10 cellular contexts compared by ENCODE assay signal in the genomic region with DNA sequence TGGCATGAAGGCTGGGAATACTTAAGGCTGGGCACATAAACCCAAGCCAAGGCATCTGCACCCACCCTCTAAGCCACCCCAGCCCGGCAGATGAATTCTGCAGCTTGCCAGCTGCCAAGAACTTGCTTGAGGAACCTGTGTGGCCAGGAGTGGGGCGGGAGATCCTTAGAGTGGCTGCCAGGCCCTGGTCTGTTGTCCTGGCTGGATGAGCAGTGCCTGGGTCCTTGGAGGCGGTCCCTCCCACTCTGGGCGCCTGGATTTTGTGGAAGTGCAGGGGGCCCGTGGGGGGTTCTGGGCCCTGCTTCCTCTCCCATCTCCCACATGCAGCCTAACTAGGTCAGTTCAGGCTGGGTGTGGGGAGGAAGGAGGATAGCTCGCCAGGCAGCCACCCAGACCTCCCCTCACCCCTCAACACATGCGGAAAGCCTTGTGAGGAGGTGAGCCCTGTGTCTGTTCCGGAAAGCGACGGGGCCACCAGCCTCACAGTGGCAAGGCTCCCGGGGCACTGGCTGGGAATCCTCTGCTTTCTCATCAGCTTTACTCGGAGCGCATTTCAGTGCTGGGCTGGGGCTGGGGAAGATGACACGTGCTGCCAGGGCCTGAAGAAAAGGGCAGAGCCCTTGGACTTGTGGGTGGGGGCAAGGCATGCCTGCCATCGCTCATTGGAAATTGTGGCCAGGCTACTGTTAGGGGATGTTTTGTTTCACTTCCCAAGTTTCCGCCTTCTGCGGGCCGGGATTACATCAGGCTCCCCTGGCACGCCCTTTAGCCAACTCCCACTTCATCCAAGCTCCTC.
DNase-seq lines count a peak whose midpoint lies in the region; ATAC-seq and TF ChIP-seq lines count a peak whose summit lies in the region.
"Had no signal": no experiment of that assay in that cellular context is flagged by ENCODE, and none has a peak within 500 bp of the region (broad histone marks: within the 10 kb centered on the region; RNA-seq: fewer than 3 reads in every experiment).

No MANE protein-coding gene starts in this region.

- DNase-seq in SIG-M5 treated with dmso at 0.1 percent for 504 hours (lab: John Stamatoyannopoulos, UW; ENCODE audit: unreplicated experiment) = peak; percentile 64
- no peak for DNase-seq in SIG-M5 (lab: John Stamatoyannopoulos, UW)
- peak; percentile 86 for DNase-seq in coronary artery (ENCODE audit: low spot score)
- peak; percentile 70 for DNase-seq in medulla oblongata (ENCODE audit: extremely low spot score)
- DNase-seq in WERI-Rb-1 = no peak
- no peak for DNase-seq in iPS-NIHi11 (ENCODE audit: low spot score)
- no peak for DNase-seq in DMS114 treated with DMSO at 0.1 percent for 48 hours (lab: John Stamatoyannopoulos, UW; ENCODE audit: unreplicated experiment)
- DNase-seq: activated CD4-positive, alpha-beta T cell treated with anti-CD3 and anti-CD28 coated beads for 48 hours had no signal

- no peaks in the 10 kb centered on the region for H3K27me3 ChIP-seq in WERI-Rb-1 (ENCODE audit: insufficient read depth, low read depth, severe bottlenecking)
- H3K27me3 ChIP-seq: ovary had no signal

- ATAC-seq in GM18519 (IDR thresholded peaks at IDR 0.05; ENCODE audit: low FRiP score, unreplicated experiment) = no peak

- TF ChIP-seq CTCF in coronary artery (IDR thresholded peaks at IDR 0.05) (no peak), WERI-Rb-1 (IDR thresholded peaks at IDR 0.05; ENCODE audit: low read depth, low read length) (no peak)

- no peaks in the 10 kb centered on the region for H3K9me3 ChIP-seq in WERI-Rb-1 (ENCODE audit: severe bottlenecking)
- H3K9me3 ChIP-seq: ovary had no signal

- H3K4me3 ChIP-seq in coronary artery (peak overlapping the region; percentile 58), WERI-Rb-1 (ENCODE audit: low read depth, low read length) (no peak overlapping the region)
- H3K4me3 ChIP-seq: ovary had no signal

- no peaks in the 10 kb centered on the region for H3K36me3 ChIP-seq in WERI-Rb-1
- H3K36me3 ChIP-seq: ovary had no signal

- peak overlapping the region in 1 of 2 donors; percentile 85 for H3K27ac ChIP-seq in coronary artery
- no peak overlapping the region for H3K27ac ChIP-seq in WERI-Rb-1
- H3K27ac ChIP-seq: ovary had no signal

Comparison
In these comparisons a context has a peak if more than half of its experiments do, and no peak if none do; other contexts are left out.
1. DNase-seq: peak in SIG-M5 treated with dmso at 0.1 percent for 504 hours (single experiment), coronary artery (single experiment) and medulla oblongata (single experiment); none in SIG-M5 (single experiment), WERI-Rb-1 (single experiment), iPS-NIHi11 (single experiment) and DMS114 treated with DMSO at 0.1 percent for 48 hours (single experiment).